In the genomic region with DNA sequence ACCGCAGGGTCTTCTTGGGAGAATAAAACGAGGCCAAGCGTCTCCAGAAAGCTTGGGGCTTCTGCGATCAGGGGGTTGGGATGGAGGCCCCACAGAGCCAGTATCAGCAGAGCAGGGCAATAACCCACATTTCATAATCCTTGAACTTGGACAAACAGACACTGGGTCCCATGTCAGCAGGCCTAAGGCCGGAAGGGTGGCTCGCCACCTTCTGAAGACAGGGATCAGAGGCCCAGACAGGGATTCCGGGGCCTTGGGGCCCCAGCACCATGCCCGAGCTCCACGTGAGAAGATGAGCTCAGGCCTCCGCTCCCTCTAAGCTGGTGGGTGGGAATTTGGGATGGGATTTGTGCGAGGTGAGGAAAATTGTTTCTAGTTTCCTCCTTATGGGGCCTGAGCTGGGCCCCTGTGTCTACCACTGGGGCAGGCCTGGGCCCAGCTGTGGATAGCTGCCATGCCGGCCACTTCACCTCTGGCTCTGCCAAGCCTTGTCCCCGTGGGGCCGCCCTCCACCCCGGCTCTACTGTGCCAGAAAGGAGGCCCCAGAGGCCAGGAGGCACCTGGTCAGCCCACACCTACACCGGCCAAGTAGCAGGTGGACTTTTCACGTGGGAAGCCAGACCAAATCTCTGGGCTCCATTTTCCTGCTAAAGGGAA, we compare ENCODE assay signal across 32 cellular contexts.
"Had no signal": no experiment of that assay in that cellular context is flagged by ENCODE, and none has a peak within 500 bp of the region (broad histone marks: within the 10 kb centered on the region; RNA-seq: fewer than 3 reads in every experiment).

No MANE protein-coding gene starts in this region.

- H3K36me3 ChIP-seq: adrenal gland, cardiac muscle cell had no signal

- DNase-seq: activated B cell treated with CpG ODN at 0.5 μM for 24 hours; activated CD4-positive, alpha-beta memory T cell treated with anti-CD3 and anti-CD28 coated beads for 36 hours; activated CD4-positive, alpha-beta T cell treated with anti-CD3 and anti-CD28 coated beads for 4 hours; activated CD4-positive, alpha-beta T cell treated with anti-CD3 and anti-CD28 coated beads, Interleukin-2, amount 50 U/mL, for 1 hour; activated CD4-positive, CD25-positive, alpha-beta regulatory T cell treated with anti-CD3 and anti-CD28 coated beads, Interleukin-2, amount 50 U/mL, for 72 hours; activated CD8-positive, alpha-beta memory T cell treated with anti-CD3 and anti-CD28 coated beads, Interleukin-2, amount 50 U/mL, for 4 hours; activated gamma-delta T cell treated with Interleukin-2 at 50 U/mL for 16 hours; activated naive CD4-positive, alpha-beta T cell treated with anti-CD3 and anti-CD28 coated beads for 36 hours; activated T-cell treated with anti-CD3 and anti-CD28 coated beads for 4 hours; activated T-cell treated with anti-CD3 and anti-CD28 coated beads, Interleukin-2, amount 50 U/mL, for 4 hours; Karpas-422; KBM-7; NCI-H1105; NCI-H1417 treated with DMSO at 0.1 percent for 48 hours; NCI-H187 treated with DMSO at 0.1 percent for 48 hours; NCI-H2081; NCI-H226; NCI-H524 treated with DMSO at 0.1 percent for 48 hours; PC-3; SIG-M5; T-cell; T-helper 17 cell; T-helper 9 cell had no signal

- H3K36me3 Mint-ChIP-seq: activated CD4-positive, alpha-beta memory T cell treated with anti-CD3 and anti-CD28 coated beads for 36 hours; activated naive CD4-positive, alpha-beta T cell treated with anti-CD3 and anti-CD28 coated beads, Interleukin-2, amount 50 U/mL, for 72 hours; T-cell had no signal

- ATAC-seq: activated naive CD4-positive, alpha-beta T cell treated with anti-CD3 and anti-CD28 coated beads, Interleukin-2, amount 50 U/mL, for 72 hours; activated T-cell treated with anti-CD3 and anti-CD28 coated beads, Interleukin-2, amount 50 U/mL, for 4 hours; PC-3; Right ventricle myocardium inferior; SK-N-SH treated with all-trans-retinoic acid at 6 μM for 48 hours; T-cell; T-helper 17 cell had no signal

- H3K27me3 ChIP-seq: adrenal gland had no signal

- H3K4me3 Mint-ChIP-seq: activated B cell treated with CpG ODN at 0.5 μM for 24 hours; activated CD4-positive, alpha-beta memory T cell treated with anti-CD3 and anti-CD28 coated beads for 36 hours; activated naive CD4-positive, alpha-beta T cell treated with anti-CD3 and anti-CD28 coated beads for 36 hours; activated T-cell treated with anti-CD3 and anti-CD28 coated beads, Interleukin-2, amount 50 U/mL, for 4 hours; activated T-helper 1 cell treated with anti-CD3 and anti-CD28 coated beads, Interleukin-12 subunit alpha, Interleukin-12 subunit beta, Interleukin-2, Interleukin-4 antibody, amounts not matched to agents 30 ng/mL and 10 ng/mL and 1 ng/mL, durations not matched to agents 14 hours and 24 hours and 36 hours; T-cell; T-helper 17 cell had no signal

- H3K27ac ChIP-seq: cardiac muscle cell, RWPE1, VCaP had no signal

- H3K4me3 ChIP-seq: adrenal gland, cardiac muscle cell had no signal

- H3K27ac Mint-ChIP-seq: activated B cell treated with CpG ODN at 0.5 μM for 24 hours; activated CD4-positive, alpha-beta memory T cell treated with anti-CD3 and anti-CD28 coated beads for 36 hours; activated naive CD4-positive, alpha-beta T cell treated with anti-CD3 and anti-CD28 coated beads for 36 hours; activated naive CD4-positive, alpha-beta T cell treated with anti-CD3 and anti-CD28 coated beads, Interleukin-2, amount 50 U/mL, for 72 hours; activated T-helper 1 cell treated with anti-CD3 and anti-CD28 coated beads, Interleukin-12 subunit alpha, Interleukin-12 subunit beta, Interleukin-2, Interleukin-4 antibody, amounts not matched to agents 30 ng/mL and 10 ng/mL and 1 ng/mL, durations not matched to agents 14 hours and 24 hours and 36 hours; T-cell; T-helper 17 cell had no signal

- H3K9me3 Mint-ChIP-seq: activated B cell treated with CpG ODN at 0.5 μM for 24 hours; activated CD4-positive, alpha-beta memory T cell treated with anti-CD3 and anti-CD28 coated beads for 36 hours; activated naive CD4-positive, alpha-beta T cell treated with anti-CD3 and anti-CD28 coated beads for 36 hours; activated naive CD4-positive, alpha-beta T cell treated with anti-CD3 and anti-CD28 coated beads, Interleukin-2, amount 50 U/mL, for 72 hours; activated T-cell treated with anti-CD3 and anti-CD28 coated beads, Interleukin-2, amount 50 U/mL, for 4 hours; activated T-helper 1 cell treated with anti-CD3 and anti-CD28 coated beads, Interleukin-12 subunit alpha, Interleukin-12 subunit beta, Interleukin-2, Interleukin-4 antibody, amounts not matched to agents 30 ng/mL and 10 ng/mL and 1 ng/mL, durations not matched to agents 14 hours and 24 hours and 36 hours; T-cell had no signal

- H3K9me3 ChIP-seq: adrenal gland had no signal

- FAIRE-seq: RCC 7860 had no signal
